28 cellular contexts compared by ENCODE assay signal in the genomic region with DNA sequence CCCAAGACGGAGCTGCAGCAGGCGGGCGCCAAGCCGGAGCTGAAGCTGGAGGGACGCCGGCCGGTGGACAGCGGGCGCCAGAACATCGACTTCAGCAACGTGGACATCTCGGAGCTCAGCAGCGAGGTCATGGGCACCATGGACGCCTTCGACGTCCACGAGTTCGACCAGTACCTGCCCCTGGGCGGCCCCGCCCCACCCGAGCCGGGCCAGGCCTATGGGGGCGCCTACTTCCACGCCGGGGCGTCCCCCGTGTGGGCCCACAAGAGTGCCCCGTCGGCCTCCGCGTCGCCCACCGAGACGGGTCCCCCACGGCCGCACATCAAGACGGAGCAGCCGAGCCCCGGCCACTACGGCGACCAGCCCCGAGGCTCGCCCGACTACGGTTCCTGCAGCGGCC. TPM values are rescaled to one million over a fixed set of nuclear protein-coding genes. Genes with fewer than 3 reads are reported as not detected.
"Had no signal": no experiment of that assay in that cellular context is flagged by ENCODE, and none has a peak within 500 bp of the region (broad histone marks: within the 10 kb centered on the region; RNA-seq: fewer than 3 reads in every experiment).

No MANE protein-coding gene starts in this region.

- H3K9me3 Mint-ChIP-seq: dendritic cell treated with granulocyte-macrophage colony-stimulating factor and Interleukin-4, amounts not matched to agents 40 ng/mL and 50 ng/mL, for 4 days; mesothelial cell of epicardium; naive B cell; natural killer cell treated with Interleukin-12 subunit alpha and Interleukin-12 subunit beta and Interleukin-15 and Interleukin-18, amount 100 ng/mL, for 72 hours; neural crest cell had no signal

- ATAC-seq: mucosa of descending colon; natural killer cell treated with Interleukin-12 subunit alpha and Interleukin-12 subunit beta and Interleukin-15 and Interleukin-18, amount 100 ng/mL, for 72 hours; sciatic nerve; upper lobe of right lung had no signal

- DNase-seq: colonic mucosa; effector memory CD4-positive, alpha-beta T cell; immature natural killer cell; islet precursor cell; kidney glomerular epithelial cell; mesenchymal stem cell; mucosa of descending colon; naive B cell; stimulated activated CD4-positive, alpha-beta T cell treated with anti-CD3 and anti-CD28 coated beads, Interleukin-12 subunit alpha, Interleukin-12 subunit beta, amount 100 ng/mL, for 4 hours; stimulated activated CD4-positive, alpha-beta T cell treated with anti-CD3 and anti-CD28 coated beads, Interleukin-1b, Interleukin-23, amount 100 ng/mL, for 48 hours; stimulated activated CD4-positive, alpha-beta T cell treated with anti-CD3 and anti-CD28 coated beads, Interleukin-4, amount 100 ng/mL, for 1 hour; stimulated activated CD8-positive, alpha-beta memory T cell treated with anti-CD3 and anti-CD28 coated beads, Interleukin-4, amount 100 ng/mL, for 48 hours; stimulated activated naive CD4-positive, alpha-beta T cell; transverse colon; upper lobe of right lung; uterus had no signal

- H3K4me3 Mint-ChIP-seq: dendritic cell treated with granulocyte-macrophage colony-stimulating factor and Interleukin-4, amounts not matched to agents 40 ng/mL and 50 ng/mL, for 4 days; immature natural killer cell; mesothelial cell of epicardium; naive B cell; natural killer cell treated with Interleukin-12 subunit alpha and Interleukin-12 subunit beta and Interleukin-15 and Interleukin-18, amount 100 ng/mL, for 72 hours had no signal

- H3K27ac Mint-ChIP-seq: dendritic cell treated with granulocyte-macrophage colony-stimulating factor and Interleukin-4, amounts not matched to agents 40 ng/mL and 50 ng/mL, for 4 days; immature natural killer cell; mesothelial cell of epicardium; naive B cell; natural killer cell treated with Interleukin-12 subunit alpha and Interleukin-12 subunit beta and Interleukin-15 and Interleukin-18, amount 100 ng/mL, for 72 hours; progenitor cell of endocrine pancreas had no signal

- H3K27ac ChIP-seq: colonic mucosa, esophagus muscularis mucosa, parathyroid adenoma, thoracic aorta, transverse colon, upper lobe of right lung, uterus had no signal

- H3K4me3 ChIP-seq: colonic mucosa, mucosa of descending colon, smooth muscle cell, thoracic aorta, transverse colon, upper lobe of right lung, uterus had no signal

RNA-seq across cellular contexts. Expression of gene SOX8, which starts 3.2 kb away (rescaled TPM):
- total RNA-seq: epithelial cell of proximal tubule, osteoblast had no signal
